Comparison of ENCODE assay signal across 7 cellular contexts in the genomic region with DNA sequence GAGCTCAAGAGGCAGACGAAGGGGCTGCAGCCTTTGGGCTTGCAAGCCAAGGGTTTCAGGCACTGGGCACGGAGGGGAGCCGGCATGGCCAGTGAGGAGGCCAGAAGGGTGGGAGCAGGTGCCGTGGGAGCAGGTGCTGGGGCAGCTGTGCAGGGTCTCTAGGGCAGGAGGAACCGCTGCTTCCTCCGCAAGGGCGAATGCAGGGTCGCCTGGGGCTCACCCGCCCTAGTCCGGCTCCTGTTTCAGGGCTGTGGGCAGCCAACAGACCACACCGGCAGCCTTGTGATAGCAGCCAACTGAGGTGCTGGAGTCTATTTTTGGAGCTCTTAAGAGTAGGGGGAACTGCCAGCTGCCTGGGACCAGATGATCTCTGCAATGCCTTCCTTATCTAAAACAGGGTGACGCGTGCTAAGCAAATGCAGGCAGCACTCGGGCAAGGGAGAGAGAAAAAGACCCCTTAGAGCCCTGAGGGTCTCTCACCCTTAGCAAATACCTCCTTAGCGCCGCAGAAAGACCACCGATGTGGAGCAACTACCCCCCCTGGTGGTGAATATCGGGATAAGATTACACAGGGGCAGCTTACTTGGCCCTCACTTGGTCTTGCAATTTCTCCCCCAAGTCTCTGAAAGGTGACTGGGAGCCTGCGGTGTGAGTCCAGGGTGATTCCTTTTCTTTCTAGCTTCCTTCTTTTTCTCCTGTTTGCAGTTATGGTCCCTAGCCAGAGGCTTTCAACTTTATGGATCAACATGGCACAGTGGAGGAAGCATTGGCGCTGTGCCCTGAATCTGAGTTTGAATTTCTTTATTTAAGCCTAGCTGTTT. TPM values are rescaled to one million over a fixed set of nuclear protein-coding genes. Genes with fewer than 3 reads are reported as not detected.
A peak's percentile ranks its signal among the peaks of the same experiment; 100 is the strongest.
DNase-seq lines count a peak whose midpoint lies in the region; FAIRE-seq and TF ChIP-seq lines count a peak whose summit lies in the region.

No MANE protein-coding gene starts in this region.

- TF ChIP-seq CTCF in epithelial cell of proximal tubule (conservative IDR thresholded peaks at IDR 0.05; ENCODE audit: low read depth, low read length): peak; percentile 82

- no peaks in the 10 kb centered on the region for H3K27me3 ChIP-seq in muscle layer of duodenum (ENCODE audit: low read depth, low read length)

- no peaks in the 10 kb centered on the region for H3K9me3 ChIP-seq in muscle layer of duodenum (ENCODE audit: control insufficient read depth in 1 of 2, low read length in 2 of 2)

- H3K4me3 ChIP-seq in epithelial cell of proximal tubule (ENCODE audit: low read depth, low read length) (no peak overlapping the region), muscle layer of duodenum (ENCODE audit: low read depth in 1 of 2, low read length in 2 of 2) (peak overlapping the region; percentile 43 to 44)

- DNase-seq in GM12891 (ENCODE audit: insufficient read length, low spot score) (no peak), HT-29 (ENCODE audit: low spot score) (peak; percentile 73), NOMO-1 (lab: John Stamatoyannopoulos, UW; ENCODE audit: unreplicated experiment in 2 of 2) (peak; percentile 34 to 52), epithelial cell of proximal tubule (ENCODE audit: low read depth) (no peak)
- DNase-seq in activated CD8-positive, alpha-beta memory T cell treated with anti-CD3 and anti-CD28 coated beads for 4 hours (ENCODE audit: low read depth in 2 of 2): peak; percentile 43 to 48
- peak; percentile 44 to 51 for DNase-seq in stimulated activated CD8-positive, alpha-beta memory T cell treated with anti-CD3 and anti-CD28 coated beads, Interleukin-7, amount 100 ng/mL, for 48 hours (ENCODE audit: extremely low read depth in 1 of 2, low read depth in 1 of 2)

- no peak for TF ChIP-seq POLR2A in GM12891 (IDR thresholded peaks at IDR 0.05; ENCODE audit: low read depth, low read length)

- H3K4me1 ChIP-seq in muscle layer of duodenum (ENCODE audit: control insufficient read depth in 1 of 2, insufficient read depth in 2 of 2, low read length in 2 of 2): peaks cover 0 to 13% of the 10 kb centered on the region in 2 donors

- FAIRE-seq in GM12891 (lab: Jason Lieb, UNC): peak; percentile 91

- H3K36me3 ChIP-seq in muscle layer of duodenum (ENCODE audit: control insufficient read depth in 1 of 2, insufficient read depth in 2 of 2, low read length in 2 of 2): no peaks in the 10 kb centered on the region

- H3K27ac ChIP-seq in muscle layer of duodenum (ENCODE audit: low read length): no peak overlapping the region

TF ChIP-seq in GM12891, 5 proteins besides CTCF, POLR2A, EP300 and RAD21:
- TF ChIP-seq SPI1 (IDR thresholded peaks at IDR 0.05; ENCODE audit: low read depth, low read length): no peak

RNA-seq across cellular contexts. Expression of gene MAPKAPK2, which starts 20.7 kb away (rescaled TPM):
- polyA plus RNA-seq in GM12891 (2012; ENCODE audit: low read depth, missing spikeins): 59.4 TPM
- total RNA-seq in HT-29 (2014; rRNA removed; shearing (Covaris generic)): 41.9 and 50.4 TPM in 2 replicates
- total RNA-seq in epithelial cell of proximal tubule: 45.5 and 57.9 TPM in 2 replicates

RNA-seq across cellular contexts. Expression of gene DYRK3, which starts 28.7 kb away (rescaled TPM):
- 4.6 TPM for polyA plus RNA-seq in GM12891 (2012; ENCODE audit: low read depth, missing spikeins)
- total RNA-seq in HT-29 (2014; rRNA removed; shearing (Covaris generic)): 0.31 and 0.36 TPM in 2 replicates
- total RNA-seq in epithelial cell of proximal tubule: 2.9 and 5.1 TPM in 2 replicates

RNA-seq across cellular contexts. Expression of gene EIF2D, which starts 51.8 kb away (rescaled TPM):
- polyA plus RNA-seq in GM12891 (2012; ENCODE audit: low read depth, missing spikeins): 84.7 TPM
- total RNA-seq in HT-29 (2014; rRNA removed; shearing (Covaris generic)): 46.0 and 47.4 TPM in 2 replicates
- 45.6 and 53.2 TPM in 2 replicates for total RNA-seq in epithelial cell of proximal tubule

Comparison
In these comparisons a context has a peak if more than half of its experiments do, and no peak if none do; other contexts are left out.
1. DNase-seq: peak in HT-29 (single experiment), NOMO-1 (2 of 2), activated CD8-positive, alpha-beta memory T cell treated with anti-CD3 and anti-CD28 coated beads for 4 hours (2 of 2) and stimulated activated CD8-positive, alpha-beta memory T cell treated with anti-CD3 and anti-CD28 coated beads, Interleukin-7, amount 100 ng/mL, for 48 hours (2 of 2); none in GM12891 (single experiment) and epithelial cell of proximal tubule (single experiment).